ENCODE assay signal across 1 cellular context in genomic region chr16:1770328-1771071, GRCh38.
TF ChIP-seq lines count a peak whose summit lies in the region.

No MANE protein-coding gene starts in this region.

TF ChIP-seq in HEK293, 187 proteins besides CTCF, POLR2A, EP300 and RAD21 (continued from another document):
- no peak for TF ChIP-seq ATF2 (tag by site-specific recombination; IDR thresholded peaks at IDR 0.05; ENCODE audit: low read depth)
- TF ChIP-seq ZNF560 (tag by site-specific recombination; IDR thresholded peaks at IDR 0.05; ENCODE audit: borderline replicate concordance): no peak
TF ChIP-seq in HEK293: peak in this region for 44.
